17 cellular contexts compared by ENCODE assay signal in genomic region chr3:52292247-52293065, GRCh38.
"Had no signal": no experiment of that assay in that cellular context is flagged by ENCODE, and none has a peak within 500 bp of the region (broad histone marks: within the 10 kb centered on the region; RNA-seq: fewer than 3 reads in every experiment).

No MANE protein-coding gene starts in this region.

- H3K27me3 ChIP-seq: heart left ventricle, thyroid gland had no signal

- FAIRE-seq: frontal cortex had no signal

- H3K27ac Mint-ChIP-seq: activated naive CD4-positive, alpha-beta T cell treated with anti-CD3 and anti-CD28 coated beads, Interleukin-2, amount 50 U/mL, for 72 hours had no signal

- H3K4me3 ChIP-seq: heart left ventricle, thyroid gland had no signal

- H3K27ac ChIP-seq: epithelial cell of prostate, heart left ventricle, thyroid gland had no signal

- H3K9me3 Mint-ChIP-seq: activated naive CD4-positive, alpha-beta T cell treated with anti-CD3 and anti-CD28 coated beads, Interleukin-2, amount 50 U/mL, for 72 hours; activated T-cell treated with anti-CD3 and anti-CD28 coated beads, Interleukin-2, amount 50 U/mL, for 4 hours; stimulated activated effector memory CD8-positive, alpha-beta T cell treated with anti-CD3 and anti-CD28 coated beads, Interleukin-12 subunit alpha, Interleukin-12 subunit beta, amount 100 ng/mL, for 72 hours had no signal

- DNase-seq: activated effector memory CD4-positive, alpha-beta T cell treated with Interleukin-2 at 50 U/mL for 16 hours; activated T-cell treated with anti-CD3 and anti-CD28 coated beads, Interleukin-2, amount 50 U/mL, for 4 hours; anterior cingulate cortex; effector memory CD4-positive, alpha-beta T cell; heart left ventricle; islet precursor cell; mesendoderm; stimulated activated CD4-positive, alpha-beta T cell treated with anti-CD3 and anti-CD28 coated beads, Interleukin-12 subunit alpha, Interleukin-12 subunit beta, amount 100 ng/mL, for 4 hours; stimulated activated CD4-positive, alpha-beta T cell treated with anti-CD3 and anti-CD28 coated beads, Interleukin-2, amount 100 ng/mL, for 24 hours; T1000; thyroid gland had no signal

- ATAC-seq: activated CD4-positive, CD25-positive, alpha-beta regulatory T cell treated with anti-CD3 and anti-CD28 coated beads, Interleukin-2, amount 50 U/mL, for 24 hours; activated naive CD4-positive, alpha-beta T cell treated with anti-CD3 and anti-CD28 coated beads, Interleukin-2, amount 50 U/mL, for 72 hours; activated T-cell treated with anti-CD3 and anti-CD28 coated beads, Interleukin-2, amount 50 U/mL, for 4 hours; heart left ventricle; left lobe of liver; stimulated activated effector memory CD8-positive, alpha-beta T cell treated with anti-CD3 and anti-CD28 coated beads, Interleukin-12 subunit alpha, Interleukin-12 subunit beta, amount 100 ng/mL, for 72 hours had no signal

- H3K4me3 Mint-ChIP-seq: activated T-cell treated with anti-CD3 and anti-CD28 coated beads, Interleukin-2, amount 50 U/mL, for 4 hours; stimulated activated effector memory CD8-positive, alpha-beta T cell treated with anti-CD3 and anti-CD28 coated beads, Interleukin-12 subunit alpha, Interleukin-12 subunit beta, amount 100 ng/mL, for 72 hours had no signal

- H3K9me3 ChIP-seq: heart left ventricle, thyroid gland had no signal
